24 cellular contexts compared by ENCODE assay signal in the genomic region with DNA sequence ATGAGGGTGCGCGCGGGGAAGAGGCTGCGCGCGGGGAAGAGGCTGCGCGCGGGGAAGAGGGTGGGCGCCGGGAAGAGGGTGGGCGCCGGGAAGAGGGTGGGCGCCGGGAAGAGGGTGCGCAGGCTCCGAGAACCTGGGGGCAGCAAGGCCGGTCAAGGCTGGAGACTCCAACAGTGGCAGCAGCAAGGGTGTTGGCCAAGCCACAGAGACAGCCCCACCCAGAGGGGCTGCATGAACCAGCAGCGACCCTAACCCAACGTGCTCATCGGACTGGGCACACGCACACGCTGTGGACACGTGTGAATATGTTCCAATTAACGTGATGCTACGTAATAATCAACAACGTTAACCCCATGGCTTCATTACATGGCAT.
"Had no signal": no experiment of that assay in that cellular context is flagged by ENCODE, and none has a peak within 500 bp of the region (broad histone marks: within the 10 kb centered on the region; RNA-seq: fewer than 3 reads in every experiment).

No MANE protein-coding gene starts in this region.

- ATAC-seq: left colon; left lung; naive thymus-derived CD8-positive, alpha-beta T cell; right lobe of liver; stimulated activated effector memory CD8-positive, alpha-beta T cell treated with anti-CD3 and anti-CD28 coated beads, Interleukin-12 subunit alpha, Interleukin-12 subunit beta, amount 100 ng/mL, for 72 hours had no signal

- DNase-seq: hippocampal formation; immature natural killer cell; kidney; left lung; mesendoderm; midbrain; naive thymus-derived CD8-positive, alpha-beta T cell; occipital lobe; right lobe of liver; stimulated activated CD4-positive, alpha-beta T cell treated with anti-CD3 and anti-CD28 coated beads, Interleukin-12 subunit alpha, Interleukin-12 subunit beta, amount 100 ng/mL, for 4 hours; stimulated activated CD4-positive, alpha-beta T cell treated with anti-CD3 and anti-CD28 coated beads, Interleukin-15, amount 100 ng/mL, for 24 hours; stimulated activated CD4-positive, alpha-beta T cell treated with anti-CD3 and anti-CD28 coated beads, Interleukin-2, amount 100 ng/mL, for 24 hours; stimulated activated CD4-positive, alpha-beta T cell treated with anti-CD3 and anti-CD28 coated beads, Interleukin-4, amount 100 ng/mL, for 1 hour; stimulated activated naive CD4-positive, alpha-beta T cell; uterus had no signal

- H3K27ac ChIP-seq: left lung, neutrophil, parathyroid adenoma, right atrium auricular region, right lobe of liver, skin epidermis, tibial nerve, uterus had no signal

- H3K9me3 ChIP-seq: neutrophil, right lobe of liver, uterus had no signal

- H3K9ac ChIP-seq: parathyroid adenoma had no signal

- H3K4me3 ChIP-seq: left lung, lung, right atrium auricular region, right lobe of liver, skin epidermis, tibial nerve, uterus had no signal

- FAIRE-seq: islet of Langerhans, kidney had no signal

- H2AFZ ChIP-seq: parathyroid adenoma had no signal

- H3K4me1 ChIP-seq: left lung, parathyroid adenoma, right lobe of liver, uterus had no signal

- H3K36me3 ChIP-seq: left lung, neutrophil, right atrium auricular region, right lobe of liver, uterus had no signal

- H3K27me3 ChIP-seq: right atrium auricular region, right lobe of liver, tibial nerve, uterus had no signal
